Comparison of ENCODE assay signal across 21 cellular contexts in the genomic region with DNA sequence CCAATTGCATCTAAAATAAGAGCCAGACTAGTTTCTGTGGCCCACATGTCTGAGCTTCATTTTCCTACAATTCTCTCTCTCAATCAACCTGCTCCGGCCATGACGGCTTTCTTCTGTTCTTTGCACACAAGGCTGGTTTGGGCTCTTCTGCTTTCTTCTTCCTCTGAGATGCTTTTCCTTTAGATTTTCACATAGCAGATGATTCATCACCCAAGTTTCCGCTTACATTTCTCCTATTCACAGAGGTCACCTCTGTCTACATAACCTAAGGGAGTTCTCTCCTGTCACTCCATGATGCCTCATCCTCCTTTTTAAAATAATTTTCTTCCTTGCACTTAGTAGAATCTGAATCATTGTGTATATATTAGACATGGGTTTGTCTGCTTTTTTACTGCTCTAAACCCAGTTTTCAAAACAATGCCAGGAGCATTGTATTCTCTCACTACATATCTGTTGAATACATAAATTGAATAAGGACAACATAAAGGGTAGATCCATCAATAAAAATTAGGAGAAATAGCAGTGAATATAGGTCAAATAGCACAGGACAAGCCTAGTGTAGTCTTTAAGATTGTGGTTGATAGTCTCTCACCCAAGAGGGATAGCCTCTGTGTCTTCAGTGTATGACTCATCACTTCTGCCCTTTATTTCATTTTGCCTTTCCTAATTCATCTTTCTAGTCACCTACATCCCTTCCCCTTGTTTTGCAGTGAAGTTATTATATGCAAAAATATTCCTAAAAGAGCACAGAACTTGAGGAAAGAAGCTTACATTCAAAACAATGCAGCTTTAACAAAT.
DNase-seq lines count a peak whose midpoint lies in the region; TF ChIP-seq lines count a peak whose summit lies in the region.
"Had no signal": no experiment of that assay in that cellular context is flagged by ENCODE, and none has a peak within 500 bp of the region (broad histone marks: within the 10 kb centered on the region; RNA-seq: fewer than 3 reads in every experiment).

No MANE protein-coding gene starts in this region.

- H3K9me3 Mint-ChIP-seq in activated T-helper 1 cell treated with anti-CD3 and anti-CD28 coated beads, Interleukin-12 subunit alpha, Interleukin-12 subunit beta, Interleukin-2, Interleukin-4 antibody, amounts not matched to agents 30 ng/mL and 10 ng/mL and 1 ng/mL, durations not matched to agents 14 hours and 24 hours and 36 hours, result peaks cover 23% of the 10 kb centered on the region

- intact Hi-C loops in activated T-helper 1 cell treated with anti-CD3 and anti-CD28 coated beads, Interleukin-12 subunit alpha, Interleukin-12 subunit beta, Interleukin-2, Interleukin-4 antibody, amounts not matched to agents 30 ng/mL and 10 ng/mL and 1 ng/mL, durations not matched to agents 14 hours and 24 hours and 36 hours (cut with micrococcal nuclease), result no loop called here

- DNase-seq in ACHN (peak; percentile 1), HPDE6-E6E7 (ENCODE audit: extremely low spot score) (peak; percentile 12), OCI-M1 (lab: John Stamatoyannopoulos, UW) (peak; percentile 72), fibroblast of pulmonary artery (ENCODE audit: low read depth) (peak; percentile 5), NCI-H82 treated with DMSO at 0.1 percent for 48 hours (lab: John Stamatoyannopoulos, UW; ENCODE audit: unreplicated experiment) (no peak), Kasumi-1 (lab: John Stamatoyannopoulos, UW) (no peak)
- DNase-seq in activated CD4-positive, alpha-beta T cell treated with anti-CD3 and anti-CD28 coated beads for 4 hours, result no peak
- no peak for DNase-seq in activated T-helper 1 cell treated with anti-CD3 and anti-CD28 coated beads, Interleukin-12 subunit alpha, Interleukin-12 subunit beta, Interleukin-2, Interleukin-4 antibody, amounts not matched to agents 30 ng/mL and 10 ng/mL and 1 ng/mL, durations not matched to agents 14 hours and 24 hours and 36 hours (ENCODE audit: low spot score)
- DNase-seq: activated CD4-positive, alpha-beta T cell treated with anti-CD3 and anti-CD28 coated beads, Interleukin-2, amount 10 ng/mL, durations not matched to agents 7 days and 5 days; activated naive CD4-positive, alpha-beta T cell treated with anti-CD3 and anti-CD28 coated beads, Interleukin-2, amount 50 U/mL, for 16 hours; body of pancreas; CD8-positive, alpha-beta memory T cell; DMS79 treated with DMSO at 0.1 percent for 48 hours; H7; NCI-H1436 treated with DMSO at 0.1 percent for 48 hours; NCI-H2171 treated with DMSO at 0.1 percent for 48 hours; NCI-H82; stimulated activated naive CD4-positive, alpha-beta T cell; SW 1271; tibial artery had no signal

- H3K4me3 Mint-ChIP-seq in activated T-helper 1 cell treated with anti-CD3 and anti-CD28 coated beads, Interleukin-12 subunit alpha, Interleukin-12 subunit beta, Interleukin-2, Interleukin-4 antibody, amounts not matched to agents 30 ng/mL and 10 ng/mL and 1 ng/mL, durations not matched to agents 14 hours and 24 hours and 36 hours, result no peak overlapping the region
- H3K4me3 Mint-ChIP-seq: activated CD4-positive, alpha-beta T cell treated with anti-CD3 and anti-CD28 coated beads, Interleukin-2, amount 10 ng/mL, durations not matched to agents 7 days and 5 days; CD8-positive, alpha-beta memory T cell had no signal

- no peaks in the 10 kb centered on the region for H3K36me3 Mint-ChIP-seq in activated T-helper 1 cell treated with anti-CD3 and anti-CD28 coated beads, Interleukin-12 subunit alpha, Interleukin-12 subunit beta, Interleukin-2, Interleukin-4 antibody, amounts not matched to agents 30 ng/mL and 10 ng/mL and 1 ng/mL, durations not matched to agents 14 hours and 24 hours and 36 hours (ENCODE audit: low read depth)
- H3K36me3 Mint-ChIP-seq: CD8-positive, alpha-beta memory T cell had no signal

- no peak overlapping the region for H3K27ac Mint-ChIP-seq in activated T-helper 1 cell treated with anti-CD3 and anti-CD28 coated beads, Interleukin-12 subunit alpha, Interleukin-12 subunit beta, Interleukin-2, Interleukin-4 antibody, amounts not matched to agents 30 ng/mL and 10 ng/mL and 1 ng/mL, durations not matched to agents 14 hours and 24 hours and 36 hours
- H3K27ac Mint-ChIP-seq: activated CD4-positive, alpha-beta T cell treated with anti-CD3 and anti-CD28 coated beads, Interleukin-2, amount 10 ng/mL, durations not matched to agents 7 days and 5 days; CD8-positive, alpha-beta memory T cell had no signal

- no peak overlapping the region for H3K4me3 ChIP-seq in fibroblast of pulmonary artery (replicated peaks; ENCODE audit: low read depth, low read length)
- H3K4me3 ChIP-seq: body of pancreas, coronary artery, tibial artery had no signal

- in situ Hi-C loops in ACHN (cut with HindIII; ENCODE audit: low pct_ligation_motif_present, low pct_unique_long_range_greater_than_20kb, low sequenced_read_pairs), result no loop called here

- no peaks in the 10 kb centered on the region for H3K27me3 Mint-ChIP-seq in activated T-helper 1 cell treated with anti-CD3 and anti-CD28 coated beads, Interleukin-12 subunit alpha, Interleukin-12 subunit beta, Interleukin-2, Interleukin-4 antibody, amounts not matched to agents 30 ng/mL and 10 ng/mL and 1 ng/mL, durations not matched to agents 14 hours and 24 hours and 36 hours (ENCODE audit: insufficient read depth)
- H3K27me3 Mint-ChIP-seq: activated CD4-positive, alpha-beta T cell treated with anti-CD3 and anti-CD28 coated beads, Interleukin-2, amount 10 ng/mL, durations not matched to agents 7 days and 5 days; CD8-positive, alpha-beta memory T cell had no signal

- no peaks in the 10 kb centered on the region for H3K4me1 Mint-ChIP-seq in activated T-helper 1 cell treated with anti-CD3 and anti-CD28 coated beads, Interleukin-12 subunit alpha, Interleukin-12 subunit beta, Interleukin-2, Interleukin-4 antibody, amounts not matched to agents 30 ng/mL and 10 ng/mL and 1 ng/mL, durations not matched to agents 14 hours and 24 hours and 36 hours (ENCODE audit: low read depth)
- H3K4me1 Mint-ChIP-seq: activated CD4-positive, alpha-beta T cell treated with anti-CD3 and anti-CD28 coated beads, Interleukin-2, amount 10 ng/mL, durations not matched to agents 7 days and 5 days; CD8-positive, alpha-beta memory T cell had no signal

- TF ChIP-seq CTCF in fibroblast of pulmonary artery (IDR thresholded peaks at IDR 0.05; ENCODE audit: low read length, missing control alignments), result no peak

Comparison
In these comparisons a context has a peak if more than half of its experiments do, and no peak if none do; other contexts are left out.
1. DNase-seq: peak in ACHN (single experiment), HPDE6-E6E7 (single experiment), OCI-M1 (single experiment) and fibroblast of pulmonary artery (single experiment); none in NCI-H82 treated with DMSO at 0.1 percent for 48 hours (single experiment), activated CD4-positive, alpha-beta T cell treated with anti-CD3 and anti-CD28 coated beads for 4 hours (0 of 2), Kasumi-1 (0 of 2) and activated T-helper 1 cell treated with anti-CD3 and anti-CD28 coated beads, Interleukin-12 subunit alpha, Interleukin-12 subunit beta, Interleukin-2, Interleukin-4 antibody, amounts not matched to agents 30 ng/mL and 10 ng/mL and 1 ng/mL, durations not matched to agents 14 hours and 24 hours and 36 hours (single experiment).